ENCODE assay signal across 1 cellular context in genomic region chr7:149595541-149595940, GRCh38.
TF ChIP-seq lines count a peak whose summit lies in the region.

No MANE protein-coding gene starts in this region.

TF ChIP-seq in WTC11, 78 proteins besides CTCF, POLR2A, EP300 and RAD21 (continued from another document):
- TF ChIP-seq HMGXB4 (CRISPR knock-in tag; IDR thresholded peaks at IDR 0.05) (no peak), USF2 (CRISPR knock-in tag; IDR thresholded peaks at IDR 0.05) (no peak), NFE2L1 (CRISPR knock-in tag; IDR thresholded peaks at IDR 0.05) (no peak), JUN (CRISPR knock-in tag; IDR thresholded peaks at IDR 0.05) (no peak), GABPB1 (CRISPR knock-in tag; IDR thresholded peaks at IDR 0.05) (no peak), JAZF1 (CRISPR knock-in tag; IDR thresholded peaks at IDR 0.05) (no peak), NFATC4 (CRISPR knock-in tag; IDR thresholded peaks at IDR 0.05) (no peak), ZSCAN18 (CRISPR knock-in tag; IDR thresholded peaks at IDR 0.05) (no peak), TCF7 (CRISPR knock-in tag; IDR thresholded peaks at IDR 0.05; ENCODE audit: low read depth) (no peak), ZNF232 (CRISPR knock-in tag; IDR thresholded peaks at IDR 0.05) (no peak), KAT7 (CRISPR knock-in tag; IDR thresholded peaks at IDR 0.05; ENCODE audit: borderline replicate concordance) (no peak), CREB1 (CRISPR knock-in tag; IDR thresholded peaks at IDR 0.05) (no peak)
- TF ChIP-seq, protein P1, sequence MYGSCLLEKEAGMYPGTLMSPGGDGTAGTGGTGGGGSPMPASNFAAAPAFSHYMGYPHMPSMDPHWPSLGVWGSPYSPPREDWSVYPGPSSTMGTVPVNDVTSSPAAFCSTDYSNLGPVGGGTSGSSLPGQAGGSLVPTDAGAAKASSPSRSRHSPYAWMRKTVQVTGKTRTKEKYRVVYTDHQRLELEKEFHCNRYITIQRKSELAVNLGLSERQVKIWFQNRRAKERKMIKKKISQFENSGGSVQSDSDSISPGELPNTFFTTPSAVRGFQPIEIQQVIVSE (CRISPR knock-in tag; IDR thresholded peaks at IDR 0.05; ENCODE audit: borderline replicate concordance), result no peak
